9 cellular contexts compared by ENCODE assay signal in the genomic region with DNA sequence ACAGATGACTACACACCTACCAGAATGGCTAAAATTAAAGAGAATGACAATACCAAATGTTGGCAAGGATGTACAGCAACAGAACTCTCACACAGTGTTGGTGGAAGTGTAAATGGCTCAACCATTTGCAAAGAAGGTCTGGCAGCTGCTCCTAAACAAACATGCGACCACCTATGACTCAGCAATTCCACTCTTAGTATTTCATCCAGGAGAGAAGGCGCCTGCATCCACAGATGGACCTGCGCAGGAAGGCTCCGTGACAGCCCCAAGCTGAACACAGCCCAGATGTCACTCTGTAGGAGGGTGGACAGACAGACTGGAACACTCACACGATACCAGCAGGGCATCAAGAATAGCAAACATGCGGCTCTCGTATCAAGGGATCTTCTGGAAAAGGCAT. TPM values are rescaled to one million over a fixed set of nuclear protein-coding genes. Genes with fewer than 3 reads are reported as not detected.
DNase-seq lines count a peak whose midpoint lies in the region; ATAC-seq and TF ChIP-seq lines count a peak whose summit lies in the region.
"Had no signal": no experiment of that assay in that cellular context is flagged by ENCODE, and none has a peak within 500 bp of the region (broad histone marks: within the 10 kb centered on the region; RNA-seq: fewer than 3 reads in every experiment).

No MANE protein-coding gene starts in this region.

- peak overlapping the region in 1 of 2 experiments; percentile 27 for H3K4ac ChIP-seq in mesenchymal stem cell (ENCODE audit: low read depth in 1 of 2, low read length in 2 of 2)

- H2AK5ac ChIP-seq in mesenchymal stem cell (ENCODE audit: low read length, severe bottlenecking) = peak overlapping the region; percentile 2

- no peaks in the 10 kb centered on the region for H3K9me3 ChIP-seq in CD4-positive, alpha-beta T cell (ENCODE audit: control insufficient read depth, low read length)
- no peaks in the 10 kb centered on the region for H3K9me3 ChIP-seq in mesenchymal stem cell (ENCODE audit: control insufficient read depth, low read length)

- intact Hi-C loops in CD4-positive, alpha-beta T cell (cut with DNase I, micrococcal nuclease) = no loop called here
- intact Hi-C loops in sciatic nerve (cut with DNase I) = no loop called here

- no peak overlapping the region for H4K91ac ChIP-seq in mesenchymal stem cell (ENCODE audit: low read length)

- H2BK12ac ChIP-seq in mesenchymal stem cell (ENCODE audit: low read length in 2 of 2) = peak overlapping the region in 1 of 2 experiments; percentile 82

- ATAC-seq in CD4-positive, alpha-beta T cell (ENCODE audit: poor library complexity) = no peak
- ATAC-seq in GM18505 (IDR thresholded peaks at IDR 0.05; ENCODE audit: unreplicated experiment) (no peak), GM18868 (IDR thresholded peaks at IDR 0.05; ENCODE audit: unreplicated experiment) (no peak), sciatic nerve (no peak)

- peaks cover 56% of the 10 kb centered on the region for H3K36me3 Mint-ChIP-seq in CD4-positive, alpha-beta T cell (ENCODE audit: low read depth)

- H3K4me3 ChIP-seq in mesenchymal stem cell (ENCODE audit: insufficient read depth in 1 of 2, low read depth in 1 of 2, low read length in 2 of 2) = no peak overlapping the region

- H2BK5ac ChIP-seq in mesenchymal stem cell (ENCODE audit: low read depth, low read length, poor library complexity, severe bottlenecking) = no peak overlapping the region

- peak overlapping the region; percentile 2 for H3K4me3 Mint-ChIP-seq in CD4-positive, alpha-beta T cell

- peak overlapping the region; percentile 92 for H3K27ac Mint-ChIP-seq in CD4-positive, alpha-beta T cell

- no peak overlapping the region for H3K23ac ChIP-seq in mesenchymal stem cell (ENCODE audit: low read length in 2 of 2)

- TF ChIP-seq POLR2A in GM18505 (IDR thresholded peaks at IDR 0.05; ENCODE audit: borderline replicate concordance, extremely low read depth, insufficient read depth, insufficient read length) = no peak

- peak overlapping the region; percentile 42 to 81 for H3K18ac ChIP-seq in mesenchymal stem cell (ENCODE audit: low read depth in 1 of 2, low read length in 2 of 2)

- H3K4me1 ChIP-seq in mesenchymal stem cell (ENCODE audit: control insufficient read depth, insufficient read depth, low read depth, low read length) = peaks cover 51% of the 10 kb centered on the region

- peaks cover 37 to 38% of the 10 kb centered on the region in 2 experiments for H3K36me3 ChIP-seq in mesenchymal stem cell (ENCODE audit: control insufficient read depth in 1 of 2, insufficient read depth in 2 of 2, low read depth in 1 of 2, low read length in 2 of 2)

- CTCF ChIA-PET in CD4-positive, alpha-beta T cell (lab: Charles Lee) = no interaction called here

- H3K27me3 ChIP-seq in CD4-positive, alpha-beta T cell (ENCODE audit: control insufficient read depth, insufficient read depth, low read length) = no peaks in the 10 kb centered on the region
- H3K27me3 ChIP-seq in mesenchymal stem cell (ENCODE audit: control insufficient read depth in 1 of 2, insufficient read depth in 1 of 2, low read length in 2 of 2) = no peaks in the 10 kb centered on the region

- no peak overlapping the region for H4K8ac ChIP-seq in mesenchymal stem cell (ENCODE audit: low read length)

- no peak overlapping the region for H3K14ac ChIP-seq in mesenchymal stem cell (ENCODE audit: low read length in 2 of 2)

- H2BK15ac ChIP-seq in mesenchymal stem cell (ENCODE audit: low read depth, poor library complexity, severe bottlenecking) = no peak overlapping the region

- POLR2A ChIA-PET in CD4-positive, alpha-beta T cell (lab: Charles Lee) = interaction anchor here (2.0 kb wide), 1 partner anchor 19 kb away, joined by 7 read pairs; no protein-coding TSS in a partner anchor

- no peak overlapping the region for H2BK120ac ChIP-seq in mesenchymal stem cell (ENCODE audit: low read depth, low read length)

- no peaks in the 10 kb centered on the region for H3K27me3 Mint-ChIP-seq in CD4-positive, alpha-beta T cell

- no peak overlapping the region for H3K9ac ChIP-seq in mesenchymal stem cell (ENCODE audit: low read length)

- peaks cover 85% of the 10 kb centered on the region for H3K4me1 Mint-ChIP-seq in CD4-positive, alpha-beta T cell (ENCODE audit: low read depth)

- H3K9me3 Mint-ChIP-seq in CD4-positive, alpha-beta T cell = no peaks in the 10 kb centered on the region

- DNase-seq in CD4-positive, alpha-beta T cell = no peak
- DNase-seq in M059J (ENCODE audit: low read depth) (peak; percentile 56), amniotic epithelial cell (ENCODE audit: low read depth) (peak; percentile 77), mesenchymal stem cell (peak; percentile 86), sciatic nerve (ENCODE audit: low spot score) (no peak)
- DNase-seq in stimulated activated CD4-positive, alpha-beta T cell treated with anti-CD3 and anti-CD28 coated beads, Interleukin-12 subunit alpha, Interleukin-12 subunit beta, amount 100 ng/mL, for 4 hours = no peak
- DNase-seq: activated CD4-positive, alpha-beta T cell treated with anti-CD3 and anti-CD28 coated beads for 4 hours had no signal

- H3K27ac ChIP-seq in CD4-positive, alpha-beta T cell (ENCODE audit: low read depth, low read length) = no peak overlapping the region
- peak overlapping the region; percentile 41 for H3K27ac ChIP-seq in mesenchymal stem cell (ENCODE audit: low read length, poor library complexity, severe bottlenecking)

- H3K4me2 ChIP-seq in mesenchymal stem cell (ENCODE audit: low read length, poor library complexity, severe bottlenecking) = peak overlapping the region; percentile 19

- 24% methylated on average over 7 of the region's 7 CpGs for WGBS in mesenchymal stem cell

- peaks cover 4% of the 10 kb centered on the region for H3K79me1 ChIP-seq in mesenchymal stem cell (replicated peaks; ENCODE audit: low read length, poor library complexity, severe bottlenecking)

- H2AFZ ChIP-seq in mesenchymal stem cell (ENCODE audit: low read depth, low read length) = no peak overlapping the region

- no peak for TF ChIP-seq CTCF in CD4-positive, alpha-beta T cell (IDR thresholded peaks at IDR 0.05)

RNA-seq across cellular contexts. Expression of a gene that starts 6.7 kb away (rescaled TPM):
- 10 to 100 TPM; 99.0 to 99.5 TPM for total RNA-seq in CD4-positive, alpha-beta T cell
- 470 and 558 TPM in 2 replicates for total RNA-seq in M059J (2014; rRNA removed; shearing (Covaris generic))
- 262 TPM for polyA plus RNA-seq in mesenchymal stem cell (2013, experiment 1 of 2)
- polyA plus RNA-seq in mesenchymal stem cell (2013, experiment 2 of 2) = 266 TPM
- total RNA-seq in sciatic nerve = 192 TPM

RNA-seq across cellular contexts. Expression of a gene that starts 48.9 kb away (rescaled TPM):
- 10 to 100 TPM; 82.8 to 91.2 TPM for total RNA-seq in CD4-positive, alpha-beta T cell
- total RNA-seq in M059J (2014; rRNA removed; shearing (Covaris generic)) = 198 and 200 TPM in 2 replicates
- 110 TPM for polyA plus RNA-seq in mesenchymal stem cell (2013, experiment 1 of 2)
- polyA plus RNA-seq in mesenchymal stem cell (2013, experiment 2 of 2) = 108 TPM
- 65.5 TPM for total RNA-seq in sciatic nerve

RNA-seq across cellular contexts. Expression of a gene that starts 53.9 kb away (rescaled TPM):
- total RNA-seq in CD4-positive, alpha-beta T cell = 100 to 1,000 TPM; 283 to 284 TPM
- total RNA-seq in M059J (2014; rRNA removed; shearing (Covaris generic)) = 0.10 TPM in 1 of 2 replicates, not detected in the other
- 0.40 TPM for polyA plus RNA-seq in mesenchymal stem cell (2013, experiment 1 of 2)
- polyA plus RNA-seq in mesenchymal stem cell (2013, experiment 2 of 2) = 0.14 TPM
- total RNA-seq in sciatic nerve = 56.7 TPM

Comparison
In these comparisons a context has a peak if more than half of its experiments do, and no peak if none do; other contexts are left out.
1. DNase-seq: peak in M059J (single experiment), amniotic epithelial cell (single experiment) and mesenchymal stem cell (single experiment); none in CD4-positive, alpha-beta T cell (0 of 10), stimulated activated CD4-positive, alpha-beta T cell treated with anti-CD3 and anti-CD28 coated beads, Interleukin-12 subunit alpha, Interleukin-12 subunit beta, amount 100 ng/mL, for 4 hours (single experiment) and sciatic nerve (single experiment).
2. RNA of a gene that starts 53.9 kb away (total RNA-seq): 283 to 284 TPM in CD4-positive, alpha-beta T cell and 56.7 TPM in sciatic nerve (single experiment); 0.10 TPM in M059J; every median in the first group is over 10 times any median in the second.